ENCODE assay signal across 11 cellular contexts in the genomic region with DNA sequence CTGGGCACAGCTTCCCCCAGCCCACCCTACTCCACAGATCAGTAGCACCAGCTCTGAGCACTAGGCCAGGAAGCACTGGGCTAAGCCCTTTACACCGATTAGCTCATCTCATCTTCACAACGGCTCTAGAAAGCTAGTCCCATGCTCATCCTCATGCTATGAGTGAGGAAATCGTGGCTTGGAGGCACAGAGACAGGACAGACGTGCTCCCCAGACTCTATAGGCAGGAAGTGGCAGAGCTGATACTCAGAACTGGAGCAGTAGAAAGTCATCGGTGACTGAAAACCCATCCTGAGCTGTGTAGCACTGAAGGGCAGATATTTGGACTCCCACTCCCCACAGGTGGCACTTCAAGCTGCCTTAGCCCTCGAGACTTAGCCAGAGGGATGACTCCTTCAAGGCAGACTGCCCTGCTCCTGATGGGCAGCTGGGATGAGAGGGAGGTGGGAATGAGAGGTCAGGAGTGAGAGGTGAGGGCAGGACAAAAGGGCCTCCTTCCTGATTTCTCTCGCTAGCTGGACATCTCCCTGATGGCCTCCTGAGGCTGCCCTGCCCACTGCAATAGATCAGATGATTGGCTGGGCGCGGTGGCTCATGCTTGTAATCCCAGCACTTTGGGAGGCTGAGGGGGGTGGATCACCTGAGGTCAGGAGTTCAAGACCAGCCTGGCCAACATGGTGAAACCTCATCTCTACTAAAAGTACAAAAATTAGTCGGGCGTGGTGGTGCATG. TPM values are rescaled to one million over a fixed set of nuclear protein-coding genes. Genes with fewer than 3 reads are reported as not detected.
DNase-seq lines count a peak whose midpoint lies in the region; ATAC-seq, FAIRE-seq and TF ChIP-seq lines count a peak whose summit lies in the region.
"Had no signal": no experiment of that assay in that cellular context is flagged by ENCODE, and none has a peak within 500 bp of the region (broad histone marks: within the 10 kb centered on the region; RNA-seq: fewer than 3 reads in every experiment).

No MANE protein-coding gene starts in this region.

- H3K9me3 Mint-ChIP-seq in activated naive CD8-positive, alpha-beta T cell treated with anti-CD3 and anti-CD28 coated beads for 36 hours, result peaks cover 5% of the 10 kb centered on the region

- peaks cover 6% of the 10 kb centered on the region for H3K27me3 Mint-ChIP-seq in activated naive CD8-positive, alpha-beta T cell treated with anti-CD3 and anti-CD28 coated beads for 36 hours

- peak overlapping the region; percentile 99 for H3K27ac Mint-ChIP-seq in activated naive CD8-positive, alpha-beta T cell treated with anti-CD3 and anti-CD28 coated beads for 36 hours

- peaks cover 97% of the 10 kb centered on the region for H3K4me1 Mint-ChIP-seq in activated naive CD8-positive, alpha-beta T cell treated with anti-CD3 and anti-CD28 coated beads for 36 hours

- DNase-seq in GM12891 (ENCODE audit: insufficient read length, low spot score) (no peak), sciatic nerve (ENCODE audit: low spot score) (no peak), NCI-H226 (no peak), NCI-H446 treated with DMSO at 0.1 percent for 48 hours (lab: John Stamatoyannopoulos, UW) (no peak)
- peak; percentile 63 to 77 for DNase-seq in activated CD4-positive, alpha-beta T cell treated with anti-CD3 and anti-CD28 coated beads, Interleukin-2, amount 50 U/mL, for 48 hours
- DNase-seq in activated naive CD8-positive, alpha-beta T cell treated with anti-CD3 and anti-CD28 coated beads for 36 hours, result peak; percentile 70
- DNase-seq in stimulated activated CD4-positive, alpha-beta T cell treated with anti-CD3 and anti-CD28 coated beads, Interleukin-4, amount 100 ng/mL, for 24 hours, result peak; percentile 73
- DNase-seq: C1 segment of cervical spinal cord, NCI-H526 had no signal

- no peak for TF ChIP-seq POLR2A in GM12891 (IDR thresholded peaks at IDR 0.05; ENCODE audit: low read depth, low read length)

- peak overlapping the region; percentile 73 for H3K4me3 Mint-ChIP-seq in activated naive CD8-positive, alpha-beta T cell treated with anti-CD3 and anti-CD28 coated beads for 36 hours

- H3K36me3 Mint-ChIP-seq in activated naive CD8-positive, alpha-beta T cell treated with anti-CD3 and anti-CD28 coated beads for 36 hours, result peaks cover 84% of the 10 kb centered on the region

- intact Hi-C loops in sciatic nerve (cut with DNase I), result no loop called here

- ATAC-seq in sciatic nerve, result no peak
- ATAC-seq in GM19351 (IDR thresholded peaks at IDR 0.05; ENCODE audit: unreplicated experiment), result no peak

- peak; percentile 87 for FAIRE-seq in GM12891 (lab: Jason Lieb, UNC)

TF ChIP-seq in GM12891, 5 proteins besides CTCF, POLR2A, EP300 and RAD21:
- TF ChIP-seq SPI1 (IDR thresholded peaks at IDR 0.05; ENCODE audit: low read depth, low read length) (peak; percentile 33; the same call in 1 of the 2 replicates), TAF1 (IDR thresholded peaks at IDR 0.05; ENCODE audit: low read depth, low read length) (no peak)

RNA-seq across cellular contexts. Expression of a gene that starts 9.7 kb away (rescaled TPM):
- polyA plus RNA-seq in GM12891 (2012; ENCODE audit: low read depth, missing spikeins), result 0.21 TPM
- 100 to 1,000 TPM; 196 to 197 TPM for total RNA-seq in activated naive CD8-positive, alpha-beta T cell treated with anti-CD3 and anti-CD28 coated beads for 36 hours
- 1.3 TPM for total RNA-seq in sciatic nerve
- total RNA-seq: epithelial cell of proximal tubule had no signal

RNA-seq across cellular contexts. Expression of a gene that starts 49.3 kb away (rescaled TPM):
- polyA plus RNA-seq in GM12891 (2012; ENCODE audit: low read depth, missing spikeins), result 6.5 TPM
- 1 to 10 TPM; 8.1 to 8.8 TPM for total RNA-seq in activated naive CD8-positive, alpha-beta T cell treated with anti-CD3 and anti-CD28 coated beads for 36 hours
- 23.1 TPM for total RNA-seq in sciatic nerve

Comparison
In these comparisons a context has a peak if more than half of its experiments do, and no peak if none do; other contexts are left out.
1. DNase-seq: peak in activated CD4-positive, alpha-beta T cell treated with anti-CD3 and anti-CD28 coated beads, Interleukin-2, amount 50 U/mL, for 48 hours (2 of 2), activated naive CD8-positive, alpha-beta T cell treated with anti-CD3 and anti-CD28 coated beads for 36 hours (single experiment) and stimulated activated CD4-positive, alpha-beta T cell treated with anti-CD3 and anti-CD28 coated beads, Interleukin-4, amount 100 ng/mL, for 24 hours (single experiment); none in GM12891 (single experiment), sciatic nerve (single experiment), NCI-H226 (single experiment) and NCI-H446 treated with DMSO at 0.1 percent for 48 hours (single experiment).
2. RNA of a gene that starts 9.7 kb away (total RNA-seq): 196 to 197 TPM in activated naive CD8-positive, alpha-beta T cell treated with anti-CD3 and anti-CD28 coated beads for 36 hours; 1.3 TPM in sciatic nerve (single experiment); every median in the first group is over 10 times any median in the second.